ENCODE assay signal across 8 cellular contexts in the genomic region with DNA sequence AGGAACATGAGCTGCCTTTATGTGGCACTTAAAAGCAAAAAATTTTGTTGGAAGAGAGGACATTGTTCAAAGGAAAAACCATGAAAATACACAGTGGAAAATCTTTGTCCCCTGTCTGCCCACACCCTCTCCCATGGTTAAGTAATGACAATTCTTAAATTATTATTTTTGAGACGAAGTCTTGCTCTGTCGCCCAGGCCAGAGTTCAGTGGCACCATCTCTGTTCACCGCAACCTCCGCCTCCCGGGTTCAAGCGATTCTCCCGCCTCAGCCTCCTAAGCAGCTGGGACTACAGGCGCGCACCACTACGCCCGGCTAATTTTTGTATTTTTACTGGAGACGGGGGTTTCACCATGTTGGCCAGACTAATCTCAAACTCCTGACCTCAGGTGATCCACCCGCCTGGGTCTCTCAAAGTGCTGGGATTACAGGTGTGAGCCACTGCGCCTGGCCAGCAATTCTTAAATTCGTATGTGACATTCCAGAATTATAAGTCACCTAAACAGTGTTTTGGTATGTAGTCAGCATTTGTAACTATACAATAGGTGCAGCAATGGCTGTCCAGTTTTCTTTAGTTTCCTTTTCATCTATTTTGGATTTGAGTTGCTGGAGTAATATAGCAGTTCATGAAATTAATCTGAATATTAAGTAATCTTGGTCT. TPM values are rescaled to one million over a fixed set of nuclear protein-coding genes. Genes with fewer than 3 reads are reported as not detected.
DNase-seq lines count a peak whose midpoint lies in the region; ATAC-seq and TF ChIP-seq lines count a peak whose summit lies in the region.

No MANE protein-coding gene starts in this region.

- no peaks in the 10 kb centered on the region for H3K9me3 ChIP-seq in ascending aorta
- H3K9me3 ChIP-seq in lung (ENCODE audit: control insufficient read depth in 2 of 2, insufficient read depth in 1 of 2, low read length in 1 of 2): no peaks in the 10 kb centered on the region
- no peaks in the 10 kb centered on the region for H3K9me3 ChIP-seq in upper lobe of left lung

- peak; percentile 63 for DNase-seq in activated CD8-positive, alpha-beta memory T cell treated with anti-CD3 and anti-CD28 coated beads for 24 hours
- no peak for DNase-seq in activated CD8-positive, alpha-beta memory T cell treated with anti-CD3 and anti-CD28 coated beads, Interleukin-2, amount 50 U/mL, for 4 hours
- DNase-seq in ascending aorta (ENCODE audit: low spot score in 2 of 2) (no peak), lung (ENCODE audit: low spot score) (no peak), upper lobe of left lung (no peak), NCI-H69 (lab: John Stamatoyannopoulos, UW) (no peak), NCI-H345 treated with DMSO at 0.1 percent for 48 hours (lab: John Stamatoyannopoulos, UW; ENCODE audit: unreplicated experiment) (no peak), COR-L47 (lab: John Stamatoyannopoulos, UW) (no peak)

- intact Hi-C loops in ascending aorta (cut with DNase I): loop anchor here (1.0 to 10.0 kb wide), 3 partner anchors 76 to 751 kb away; partner anchors contain the start of genes BLOC1S5, CAGE1, RIOK1 and SNRNP48

- H3K4me1 ChIP-seq in ascending aorta (peaks cover 4 to 20% of the 10 kb centered on the region in 2 donors), lung (ENCODE audit: control insufficient read depth in 2 of 2, insufficient read depth in 2 of 2, low read length in 2 of 2) (peaks cover 1 to 5% of the 10 kb centered on the region in 2 donors), upper lobe of left lung (peaks cover 15 to 31% (median 28%) of the 10 kb centered on the region in 4 donors)

- no peaks in the 10 kb centered on the region for H3K27me3 ChIP-seq in ascending aorta
- no peaks in the 10 kb centered on the region for H3K27me3 ChIP-seq in lung (ENCODE audit: control insufficient read depth, insufficient read depth)
- H3K27me3 ChIP-seq in upper lobe of left lung: no peaks in the 10 kb centered on the region

- no peak for TF ChIP-seq EP300 in upper lobe of left lung (IDR thresholded peaks at IDR 0.05)

- H3K36me3 ChIP-seq in ascending aorta (peaks cover 9 to 12% of the 10 kb centered on the region in 2 donors), lung (ENCODE audit: control insufficient read depth in 2 of 2, insufficient read depth in 2 of 2, low read length in 2 of 2) (peaks cover 4 to 6% of the 10 kb centered on the region in 2 donors), upper lobe of left lung (peaks cover 0 to 16% (median 13%) of the 10 kb centered on the region in 4 donors)

- ATAC-seq in lung (ENCODE audit: insufficient read depth, low FRiP score) (no peak), upper lobe of left lung (ENCODE audit: low FRiP score in 2 of 2) (no peak)

- TF ChIP-seq CTCF in ascending aorta (IDR thresholded peaks at IDR 0.05) (no peak), lung (IDR thresholded peaks at IDR 0.05; ENCODE audit: control extremely low read depth, extremely low read depth) (no peak), upper lobe of left lung (IDR thresholded peaks at IDR 0.05) (no peak)

- WGBS in lung, 2 donors: 79 to 85% methylated on average over 15 of the region's 15 CpGs
- 88 to 90% methylated on average over 15 of the region's 15 CpGs for WGBS in upper lobe of left lung, 2 donors

- H3K4me3 ChIP-seq in ascending aorta (peak overlapping the region; percentile 69 to 99), lung (no peak overlapping the region), upper lobe of left lung (peak overlapping the region in 3 of 4 donors; percentile 99 to 100 (median 100))

- H3K27ac ChIP-seq in ascending aorta: peak overlapping the region; percentile 93 to 98
- peak overlapping the region; percentile 30 to 87 for H3K27ac ChIP-seq in lung (ENCODE audit: low read depth in 1 of 2, low read length in 1 of 2)
- peak overlapping the region; percentile 92 to 97 (median 96) for H3K27ac ChIP-seq in upper lobe of left lung

- no peak for TF ChIP-seq POLR2A in upper lobe of left lung (IDR thresholded peaks at IDR 0.05)

RNA-seq across cellular contexts. Expression of gene SSR1, which starts 0.6 kb away (rescaled TPM):
- 46.4 TPM for total RNA-seq in ascending aorta
- total RNA-seq in lung: 100 to 1,000 TPM in 1 of 2 donors, 10 to 100 TPM in 1; 91.2 to 150 TPM
- polyA plus RNA-seq in lung: 10 to 100 TPM; 22.4 to 88.9 TPM
- total RNA-seq in upper lobe of left lung: 100 to 1,000 TPM in 2 of 6 donors, 10 to 100 TPM in 4; 14.5 to 135 (median 57.7) TPM
